8 cellular contexts compared by ENCODE assay signal in genomic region chr1:202952818-202953217, GRCh38. TPM values are rescaled to one million over a fixed set of nuclear protein-coding genes. Genes with fewer than 3 reads are reported as not detected.
DNase-seq lines count a peak whose midpoint lies in the region; ATAC-seq, FAIRE-seq and TF ChIP-seq lines count a peak whose summit lies in the region.

No MANE protein-coding gene starts in this region.

- FAIRE-seq in GM12891 (lab: Jason Lieb, UNC), result no peak

- DNase-seq in AG20443 (ENCODE audit: low spot score) (peak; percentile 37), NB4 (ENCODE audit: low read depth) (peak; percentile 95), caudate nucleus (lab: John Stamatoyannopoulos, UW) (peak in 3 of 61 donors; percentile 3 to 7 (median 6)), lower lobe of right lung (peak; percentile 58), HEK293T (ENCODE audit: extremely low spot score) (no peak), cerebellum (ENCODE audit: low spot score) (no peak), GM12891 (ENCODE audit: insufficient read length, low spot score) (no peak), NCI-H2081 (lab: John Stamatoyannopoulos, UW) (no peak)

- intact Hi-C loops in lower lobe of right lung (cut with DNase I), result no loop called here

- H3K9me3 ChIP-seq in lower lobe of right lung, result no peaks in the 10 kb centered on the region

- H3K27ac ChIP-seq in caudate nucleus (ENCODE audit: low read depth, low read length) (peak overlapping the region; percentile 55), lower lobe of right lung (peak overlapping the region; percentile 74)

- CTCF ChIA-PET in HEK293T (lab: Yijun Ruan, JAX), result interaction anchor here (1.1 kb wide), 1 partner anchor 10 kb away, joined by 3 read pairs; no protein-coding TSS in a partner anchor

- no peaks in the 10 kb centered on the region for H3K27me3 ChIP-seq in lower lobe of right lung (ENCODE audit: low read depth)

- peak; percentile 68 to 86 for ATAC-seq in lower lobe of right lung

- H3K4me3 ChIP-seq in NB4 (ENCODE audit: low read depth, low read length), result peak overlapping the region; percentile 30
- H3K4me3 ChIP-seq in lower lobe of right lung, result no peak overlapping the region

- TF ChIP-seq POLR2A in NB4 (IDR thresholded peaks at IDR 0.05; ENCODE audit: extremely low read depth, insufficient read length) (no peak), GM12891 (IDR thresholded peaks at IDR 0.05; ENCODE audit: low read depth, low read length) (no peak)

- peaks cover 61% of the 10 kb centered on the region for H3K4me1 ChIP-seq in lower lobe of right lung

- TF ChIP-seq CTCF in NB4 (IDR thresholded peaks at IDR 0.05; ENCODE audit: low read depth, low read length), result no peak
- TF ChIP-seq CTCF in lower lobe of right lung (IDR thresholded peaks at IDR 0.05), result no peak

- POLR2A ChIA-PET in HEK293T (lab: Yijun Ruan, JAX), result interaction anchor here (0.8 kb wide), 1 partner anchor 9 kb away, joined by 3 read pairs; no protein-coding TSS in a partner anchor

- H3K36me3 ChIP-seq in lower lobe of right lung, result peaks cover 42% of the 10 kb centered on the region

TF ChIP-seq in HEK293T, 16 proteins besides CTCF, POLR2A, EP300 and RAD21:
- TF ChIP-seq FOXM1 (IDR thresholded peaks at IDR 0.05; ENCODE audit: borderline replicate concordance), result no peak
- no peak for TF ChIP-seq BHLHE40 (IDR thresholded peaks at IDR 0.05; ENCODE audit: borderline replicate concordance)
- TF ChIP-seq TARDBP (IDR thresholded peaks at IDR 0.05), result no peak
- TF ChIP-seq ZNF384 (IDR thresholded peaks at IDR 0.05), result no peak
- no peak for TF ChIP-seq SUZ12 (IDR thresholded peaks at IDR 0.05)
- TF ChIP-seq CTBP1 (IDR thresholded peaks at IDR 0.05; ENCODE audit: borderline replicate concordance), result no peak
- TF ChIP-seq HDGF (IDR thresholded peaks at IDR 0.05; ENCODE audit: borderline replicate concordance), result no peak
- no peak for TF ChIP-seq ELF4 (IDR thresholded peaks at IDR 0.05)
- TF ChIP-seq PKNOX1 (IDR thresholded peaks at IDR 0.05), result no peak
- TF ChIP-seq SP1 (IDR thresholded peaks at IDR 0.05), result no peak
- no peak for TF ChIP-seq L3MBTL2 (conservative IDR thresholded peaks at IDR 0.05)
- no peak for TF ChIP-seq ARNT (IDR thresholded peaks at IDR 0.05)
- TF ChIP-seq LEF1 (IDR thresholded peaks at IDR 0.05; ENCODE audit: borderline replicate concordance), result no peak
- no peak for TF ChIP-seq NFRKB (IDR thresholded peaks at IDR 0.05)
- TF ChIP-seq FOXA1 (IDR thresholded peaks at IDR 0.05), result no peak
TF ChIP-seq in HEK293T: peak in this region for 0.

TF ChIP-seq in GM12891, 5 proteins besides CTCF, POLR2A, EP300 and RAD21:
- TF ChIP-seq POLR2AphosphoS5 (IDR thresholded peaks at IDR 0.05; ENCODE audit: low read depth, low read length), result no peak
- TF ChIP-seq POU2F2 (IDR thresholded peaks at IDR 0.05; ENCODE audit: low read depth, low read length), result no peak

RNA-seq across cellular contexts. Expression of gene ADIPOR1, which starts 5.3 kb away (rescaled TPM):
- 110 TPM for total RNA-seq in lower lobe of right lung
- total RNA-seq in cerebellum, result 38.7 TPM
- polyA plus RNA-seq in GM12891 (2012; ENCODE audit: low read depth, missing spikeins), result 37.8 TPM

RNA-seq across cellular contexts. Expression of gene CYB5R1, which starts 14.2 kb away (rescaled TPM):
- 67.9 TPM for total RNA-seq in lower lobe of right lung
- total RNA-seq in cerebellum, result 15.2 TPM
- polyA plus RNA-seq in GM12891 (2012; ENCODE audit: low read depth, missing spikeins), result 12.9 TPM

RNA-seq across cellular contexts. Expression of gene KLHL12, which starts 25.8 kb away (rescaled TPM):
- total RNA-seq in lower lobe of right lung, result 25.3 TPM
- total RNA-seq in cerebellum, result 26.4 TPM
- polyA plus RNA-seq in GM12891 (2012; ENCODE audit: low read depth, missing spikeins), result 24.4 TPM

RNA-seq across cellular contexts. Expression of gene TMEM183A, which starts 54.4 kb away (rescaled TPM):
- total RNA-seq in lower lobe of right lung, result 52.0 TPM
- total RNA-seq in cerebellum, result 71.2 TPM
- polyA plus RNA-seq in GM12891 (2012; ENCODE audit: low read depth, missing spikeins), result 47.6 TPM

Comparison
In these comparisons a context has a peak if more than half of its experiments do, and no peak if none do; other contexts are left out.
1. DNase-seq: peak in AG20443 (single experiment), NB4 (single experiment) and lower lobe of right lung (single experiment); none in HEK293T (single experiment), cerebellum (single experiment), GM12891 (single experiment) and NCI-H2081 (0 of 2).